12 cellular contexts compared by ENCODE assay signal in genomic region chr4:2849267-2850140, GRCh38. TPM values are rescaled to one million over a fixed set of nuclear protein-coding genes. Genes with fewer than 3 reads are reported as not detected.
DNase-seq lines count a peak whose midpoint lies in the region; ATAC-seq and TF ChIP-seq lines count a peak whose summit lies in the region.
"Had no signal": no experiment of that assay in that cellular context is flagged by ENCODE, and none has a peak within 500 bp of the region (broad histone marks: within the 10 kb centered on the region; RNA-seq: fewer than 3 reads in every experiment).

No MANE protein-coding gene starts in this region.

- H3K9ac ChIP-seq in Loucy (ENCODE audit: low read depth, low read length, poor library complexity, severe bottlenecking) = no peak overlapping the region

- TF ChIP-seq EP300 in suprapubic skin (IDR thresholded peaks at IDR 0.05) = no peak

- no peak overlapping the region for H2AFZ ChIP-seq in Loucy (ENCODE audit: low read length)

- H3K4me3 ChIP-seq in CD4-positive, CD25-positive, alpha-beta regulatory T cell (ENCODE audit: low read depth, low read length) = peak overlapping the region; percentile 40
- H3K4me3 ChIP-seq in Loucy (ENCODE audit: low read length, poor library complexity, severe bottlenecking) = no peak overlapping the region
- no peak overlapping the region for H3K4me3 ChIP-seq in suprapubic skin
- H3K4me3 ChIP-seq: SK-N-MC had no signal

- no peaks in the 10 kb centered on the region for H3K27me3 ChIP-seq in CD4-positive, CD25-positive, alpha-beta regulatory T cell (ENCODE audit: control insufficient read depth, insufficient read depth, low read length)
- no peaks in the 10 kb centered on the region for H3K27me3 ChIP-seq in Loucy (ENCODE audit: insufficient read depth, low read length, poor library complexity, severe bottlenecking)
- H3K27me3 ChIP-seq in suprapubic skin = no peaks in the 10 kb centered on the region

- H3K9me2 ChIP-seq in Loucy (replicated peaks; ENCODE audit: low read depth, low read length) = no peaks in the 10 kb centered on the region

- H3K27ac Mint-ChIP-seq in CD4-positive, CD25-positive, alpha-beta regulatory T cell = peak overlapping the region; percentile 64 to 90 (median 81)
- H3K27ac Mint-ChIP-seq in effector memory CD8-positive, alpha-beta T cell = peak overlapping the region; percentile 62 to 66
- peak overlapping the region; percentile 90 to 94 for H3K27ac Mint-ChIP-seq in natural killer cell
- H3K27ac Mint-ChIP-seq: dendritic cell treated with granulocyte-macrophage colony-stimulating factor and Interleukin-4, amounts not matched to agents 40 ng/mL and 50 ng/mL, for 4 days had no signal

- peaks cover 3% of the 10 kb centered on the region for H3K27me3 Mint-ChIP-seq in CD4-positive, CD25-positive, alpha-beta regulatory T cell
- no peaks in the 10 kb centered on the region for H3K27me3 Mint-ChIP-seq in effector memory CD8-positive, alpha-beta T cell
- no peaks in the 10 kb centered on the region for H3K27me3 Mint-ChIP-seq in natural killer cell (ENCODE audit: low read depth in 2 of 2)
- H3K27me3 Mint-ChIP-seq: dendritic cell treated with granulocyte-macrophage colony-stimulating factor and Interleukin-4, amounts not matched to agents 40 ng/mL and 50 ng/mL, for 4 days had no signal

- TF ChIP-seq CTCF in Loucy (conservative IDR thresholded peaks at IDR 0.05; ENCODE audit: low read length) (peak; percentile 25; the same call in 1 of the 2 replicates), natural killer cell (IDR thresholded peaks at IDR 0.05) (no peak), suprapubic skin (IDR thresholded peaks at IDR 0.05) (no peak)

- no peaks in the 10 kb centered on the region for H3K9me3 ChIP-seq in CD4-positive, CD25-positive, alpha-beta regulatory T cell (ENCODE audit: control insufficient read depth in 2 of 2, low read length in 2 of 2)
- no peaks in the 10 kb centered on the region for H3K9me3 ChIP-seq in Loucy (ENCODE audit: insufficient read depth, low read depth, low read length)
- H3K9me3 ChIP-seq in suprapubic skin = no peaks in the 10 kb centered on the region

- peak overlapping the region; percentile 39 for H3K4me2 ChIP-seq in Loucy (ENCODE audit: low read depth, low read length, poor library complexity, severe bottlenecking)

- peaks cover 3% of the 10 kb centered on the region for H3K36me3 Mint-ChIP-seq in CD4-positive, CD25-positive, alpha-beta regulatory T cell
- peaks cover 24% of the 10 kb centered on the region for H3K36me3 Mint-ChIP-seq in effector memory CD8-positive, alpha-beta T cell (ENCODE audit: insufficient read depth)
- peaks cover 4% of the 10 kb centered on the region for H3K36me3 Mint-ChIP-seq in natural killer cell

- peaks cover 7% of the 10 kb centered on the region for H3K36me3 ChIP-seq in CD4-positive, CD25-positive, alpha-beta regulatory T cell (ENCODE audit: control insufficient read depth, insufficient read depth, low read length)
- H3K36me3 ChIP-seq in Loucy (ENCODE audit: insufficient read depth, low read length) (peaks cover 10% of the 10 kb centered on the region; the same call in 1 of the 2 replicates), suprapubic skin (peaks cover 8% of the 10 kb centered on the region)

- WGBS in suprapubic skin = 57% methylated on average over 9 of the region's 9 CpGs

- no peak for TF ChIP-seq POLR2A in suprapubic skin (IDR thresholded peaks at IDR 0.05)

- peaks cover 84% of the 10 kb centered on the region for H3K79me2 ChIP-seq in Loucy (ENCODE audit: insufficient read depth, low read length)

- peaks cover 58% of the 10 kb centered on the region for H4K20me1 ChIP-seq in Loucy (ENCODE audit: insufficient read depth, low read length, poor library complexity, severe bottlenecking)

- no peak for DNase-seq in CD4-positive, CD25-positive, alpha-beta regulatory T cell
- DNase-seq in effector memory CD8-positive, alpha-beta T cell = no peak
- DNase-seq in natural killer cell (no peak), NCI-H2171 (lab: John Stamatoyannopoulos, UW) (no peak), suprapubic skin (ENCODE audit: low spot score in 2 of 2) (no peak)
- no peak for DNase-seq in activated CD4-positive, CD25-positive, alpha-beta regulatory T cell (lab: John Stamatoyannopoulos, UW)
- DNase-seq: NCI-H510A treated with DMSO at 0.1 percent for 48 hours; stimulated activated CD4-positive, alpha-beta T cell treated with anti-CD3 and anti-CD28 coated beads, Interleukin-4, amount 100 ng/mL, for 4 hours had no signal

- H3K4me1 ChIP-seq in CD4-positive, CD25-positive, alpha-beta regulatory T cell (ENCODE audit: control insufficient read depth, insufficient read depth, low read length, poor library complexity, severe bottlenecking) = peaks cover 68% of the 10 kb centered on the region
- peaks cover 57% of the 10 kb centered on the region for H3K4me1 ChIP-seq in Loucy (ENCODE audit: insufficient read depth, low read length, poor library complexity, severe bottlenecking)
- H3K4me1 ChIP-seq in suprapubic skin = peaks cover 61% of the 10 kb centered on the region

- H3K27ac ChIP-seq in CD4-positive, CD25-positive, alpha-beta regulatory T cell (ENCODE audit: insufficient read depth, low read length, poor library complexity, severe bottlenecking) = peak overlapping the region; percentile 14
- H3K27ac ChIP-seq in suprapubic skin = no peak overlapping the region
- H3K27ac ChIP-seq: SK-N-MC had no signal

- no peak for ATAC-seq in CD4-positive, CD25-positive, alpha-beta regulatory T cell (ENCODE audit: low read depth in 2 of 2)
- no peak for ATAC-seq in effector memory CD8-positive, alpha-beta T cell (replicated peaks)
- ATAC-seq in natural killer cell = peak in 2 of 3 donors; percentile 25 to 50
- no peak for ATAC-seq in HG03378 (IDR thresholded peaks at IDR 0.05; ENCODE audit: unreplicated experiment)

- intact Hi-C loops in natural killer cell (cut with micrococcal nuclease) = loop anchor here (2.0 to 5.0 kb wide), 2 partner anchors 13 to 83 kb away; no protein-coding TSS in a partner anchor

- peak overlapping the region in 3 of 4 donors; percentile 11 to 73 (median 57) for H3K4me3 Mint-ChIP-seq in CD4-positive, CD25-positive, alpha-beta regulatory T cell
- H3K4me3 Mint-ChIP-seq in effector memory CD8-positive, alpha-beta T cell = peak overlapping the region in 1 of 2 donors; percentile 2
- H3K4me3 Mint-ChIP-seq in natural killer cell = peak overlapping the region; percentile 68
- H3K4me3 Mint-ChIP-seq: dendritic cell treated with granulocyte-macrophage colony-stimulating factor and Interleukin-4, amounts not matched to agents 40 ng/mL and 50 ng/mL, for 4 days had no signal

- no peaks in the 10 kb centered on the region for H3K9me3 Mint-ChIP-seq in CD4-positive, CD25-positive, alpha-beta regulatory T cell
- no peaks in the 10 kb centered on the region for H3K9me3 Mint-ChIP-seq in effector memory CD8-positive, alpha-beta T cell
- H3K9me3 Mint-ChIP-seq in natural killer cell = no peaks in the 10 kb centered on the region
- H3K9me3 Mint-ChIP-seq: dendritic cell treated with granulocyte-macrophage colony-stimulating factor and Interleukin-4, amounts not matched to agents 40 ng/mL and 50 ng/mL, for 4 days had no signal

- peaks cover 50 to 92% (median 60%) of the 10 kb centered on the region in 4 donors for H3K4me1 Mint-ChIP-seq in CD4-positive, CD25-positive, alpha-beta regulatory T cell
- H3K4me1 Mint-ChIP-seq in effector memory CD8-positive, alpha-beta T cell (ENCODE audit: low read depth in 2 of 2) = peaks cover 62 to 67% of the 10 kb centered on the region in 2 donors
- peaks cover 76 to 79% of the 10 kb centered on the region in 2 donors for H3K4me1 Mint-ChIP-seq in natural killer cell

- no peaks in the 10 kb centered on the region; the same call in 1 of the 2 replicates for H3F3A ChIP-seq in Loucy (ENCODE audit: low read depth)

RNA-seq across cellular contexts. Expression of gene ADD1, which starts 5.9 kb away (rescaled TPM):
- total RNA-seq in CD4-positive, CD25-positive, alpha-beta regulatory T cell = 242 TPM
- polyA plus RNA-seq in CD4-positive, CD25-positive, alpha-beta regulatory T cell = 100 to 1,000 TPM; 142 to 151 (median 145) TPM
- total RNA-seq in natural killer cell = 100 to 1,000 TPM; 383 to 465 (median 452) TPM
- 100 to 1,000 TPM; 122 to 299 (median 196) TPM for total RNA-seq in suprapubic skin

RNA-seq across cellular contexts. Expression of gene SH3BP2, which starts 56.6 kb away (rescaled TPM):
- total RNA-seq in CD4-positive, CD25-positive, alpha-beta regulatory T cell = 61.7 TPM
- polyA plus RNA-seq in CD4-positive, CD25-positive, alpha-beta regulatory T cell = 1 to 10 TPM; 7.6 to 8.6 (median 8.4) TPM
- 100 to 1,000 TPM; 213 to 283 (median 221) TPM for total RNA-seq in natural killer cell
- 100 to 1,000 TPM; 116 to 709 (median 162) TPM for total RNA-seq in suprapubic skin

Comparison
In these comparisons a context has a peak if more than half of its experiments do, and no peak if none do; other contexts are left out.
1. ATAC-seq: peak in natural killer cell (2 of 3); none in CD4-positive, CD25-positive, alpha-beta regulatory T cell (0 of 2), effector memory CD8-positive, alpha-beta T cell (single experiment) and HG03378 (single experiment).
2. Peak in every context shown above with its lines, with median percentiles within 50 percentile points of each other: H3K27ac Mint-ChIP-seq.